In the genomic region with DNA sequence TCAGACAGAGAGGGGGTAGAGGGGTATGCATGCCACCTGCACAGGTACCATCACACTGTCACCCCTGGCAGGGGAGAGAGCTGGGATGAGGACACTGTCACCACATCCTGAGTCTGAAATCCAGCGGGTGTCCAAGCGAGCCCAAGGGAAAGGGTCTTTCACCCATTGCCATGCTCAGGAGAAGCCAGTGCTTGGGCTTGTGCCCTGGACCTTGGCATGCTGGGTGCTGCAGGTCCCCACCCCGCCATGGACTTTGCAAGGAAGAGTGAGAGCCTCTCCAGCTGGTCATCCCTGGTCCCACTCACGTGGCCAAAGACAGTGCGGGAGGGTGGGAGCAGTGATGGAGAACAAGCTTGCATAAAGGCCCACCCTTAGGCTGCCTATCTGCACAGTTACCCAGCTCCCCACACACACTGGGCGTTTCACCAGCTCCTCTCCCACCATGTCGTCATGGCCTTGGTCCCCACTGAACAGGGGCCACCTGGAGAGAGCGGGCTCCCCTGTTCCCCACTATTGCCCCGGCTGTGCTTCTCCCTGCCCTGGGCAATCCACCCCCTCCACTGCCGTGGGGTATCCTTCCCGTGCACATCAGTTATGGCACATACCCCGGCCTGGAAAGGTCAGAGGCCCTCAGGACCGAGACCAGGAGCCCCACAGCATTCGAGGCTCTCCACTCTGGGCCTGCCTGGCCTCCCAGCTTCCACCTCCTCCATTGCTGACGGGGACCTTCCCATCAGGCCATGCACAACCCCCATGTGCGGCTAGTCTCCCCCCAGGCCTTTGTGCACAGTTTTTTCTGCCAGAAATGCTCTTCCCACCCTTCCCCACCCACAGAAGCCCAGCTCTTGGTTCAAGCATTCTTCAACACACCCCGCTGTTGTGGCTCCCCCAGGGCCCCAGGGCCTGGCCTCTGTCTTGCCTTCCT, we compare ENCODE assay signal across 23 cellular contexts. TPM values are rescaled to one million over a fixed set of nuclear protein-coding genes. Genes with fewer than 3 reads are reported as not detected.
DNase-seq lines count a peak whose midpoint lies in the region; ATAC-seq, FAIRE-seq and TF ChIP-seq lines count a peak whose summit lies in the region.
"Had no signal": no experiment of that assay in that cellular context is flagged by ENCODE, and none has a peak within 500 bp of the region (broad histone marks: within the 10 kb centered on the region; RNA-seq: fewer than 3 reads in every experiment).

No MANE protein-coding gene starts in this region.

- H2BK20ac ChIP-seq in H1 (ENCODE audit: low read length): no peak overlapping the region

- H3K27ac ChIP-seq in H1 (ENCODE audit: low read depth, low read length) (no peak overlapping the region), spleen (no peak overlapping the region)
- H3K27ac ChIP-seq: A549, SJSA1 had no signal

- TF ChIP-seq CTCF in H1 (IDR thresholded peaks at IDR 0.05; ENCODE audit: control extremely low read depth in 1 of 3, insufficient read depth in 1 of 3, low read depth in 1 of 3, low read length in 3 of 3): no peak
- no peak for TF ChIP-seq CTCF in spleen (IDR thresholded peaks at IDR 0.05 in 8 of 11, conservative IDR thresholded peaks at IDR 0.05 in 3 of 11)

- peak; percentile 28 for DNase-seq in H7
- no peak for DNase-seq in H1 (ENCODE audit: low read depth in 1 of 2, low spot score in 2 of 2)
- DNase-seq in mesenteric fat pad (ENCODE audit: low spot score): peak; percentile 82
- peak; percentile 56 for DNase-seq in spleen
- no peak for DNase-seq in ecto neural progenitor cell (ENCODE audit: low spot score)
- DNase-seq in immature natural killer cell: no peak
- no peak for DNase-seq in stimulated activated naive CD8-positive, alpha-beta T cell treated with anti-CD3 and anti-CD28 coated beads, Interleukin-15, Interleukin-2, amounts not matched to agents 100 U/mL and 50 U/mL, for 24 hours
- DNase-seq in SHP77 (lab: John Stamatoyannopoulos, UW): no peak
- DNase-seq: DMS79 treated with DMSO at 0.1 percent for 48 hours, HCEC 1CT, Kasumi-1, MG63, NCI-H1048, NCI-H1417 treated with DMSO at 0.1 percent for 48 hours, NCI-H187, NCI-H446, NCI-H526, OCI-M1 had no signal

- H2AK5ac ChIP-seq in H1 (ENCODE audit: low read depth, low read length): no peak overlapping the region

- H4K5ac ChIP-seq in H1 (ENCODE audit: insufficient read length, low read depth, low read length): no peak overlapping the region

- no peak overlapping the region for H3K4me2 ChIP-seq in H1 (ENCODE audit: insufficient read depth in 1 of 2, low read depth in 2 of 2, low read length in 2 of 2)
- H3K4me2 ChIP-seq: A549 had no signal

- CTCF ChIA-PET in H1 (lab: Charles Lee; ENCODE audit: partially characterized antibody): interaction anchor here (1.3 to 2.1 kb wide), 5 partner anchors 10 to 62 kb away, joined by 3 to 11 read pairs (median 6); no protein-coding TSS in a partner anchor

- H3K4me1 ChIP-seq in H1 (replicated peaks in 1 of 4; ENCODE audit: control insufficient read depth in 3 of 4, insufficient read depth in 4 of 4, low read length in 3 of 4) (no peaks in the 10 kb centered on the region; a peak in 1 of 7 replicates), spleen (no peaks in the 10 kb centered on the region)
- H3K4me1 ChIP-seq: SJSA1 had no signal

- 0 out of 2 replicates have a peak overlapping the region, but pooled peaks have one; percentile 7 for H2BK12ac ChIP-seq in H1 (ENCODE audit: low read depth, low read length)

- H3K9me3 ChIP-seq in H1 (ENCODE audit: insufficient read depth in 2 of 2, low read depth in 1 of 2, low read length in 1 of 2) (no peaks in the 10 kb centered on the region; a peak in 1 of 4 replicates), spleen (peaks cover 0 to 4% (median 0%) of the 10 kb centered on the region in 8 donors)
- H3K9me3 ChIP-seq: A549, MG63, SJSA1 had no signal

- POLR2A ChIA-PET in H1 (lab: Charles Lee; ENCODE audit: partially characterized antibody): no interaction called here

- no peak overlapping the region for H3K56ac ChIP-seq in H1 (replicated peaks; ENCODE audit: insufficient read length, low read depth, low read length)

- no peak overlapping the region for H3K27ac Mint-ChIP-seq in immature natural killer cell
- H3K27ac Mint-ChIP-seq: B cell, CD14-positive monocyte had no signal

- H3K79me1 ChIP-seq in H1 (ENCODE audit: low read depth, low read length): no peaks in the 10 kb centered on the region

- no peak for TF ChIP-seq RAD21 in H1 (IDR thresholded peaks at IDR 0.05 in 1 of 2, conservative IDR thresholded peaks at IDR 0.05 in 1 of 2; ENCODE audit: low read depth in 2 of 2, low read length in 2 of 2)

- H2BK120ac ChIP-seq in H1 (replicated peaks; ENCODE audit: low read depth, low read length): no peak overlapping the region

- 82% methylated on average over 16 of the region's 17 CpGs; no CpG with 5 or more reads in 1 of the 2 experiments for WGBS in H1 (ENCODE audit: extremely low coverage in 1 of 2, insufficient coverage in 1 of 2, insufficient read length in 1 of 2, insufficient replicate concordance in 2 of 2, low coverage in 1 of 2, low lambda C conversion rate in 2 of 2, missing lambda C conversion rate in 1 of 2), 2 experiments
- 77 to 82% (median 79%) methylated on average over 17 of the region's 17 CpGs for WGBS in spleen, 5 donors

- no peak overlapping the region for H4K91ac ChIP-seq in H1 (replicated peaks; ENCODE audit: insufficient read length, low read length)

- no peak overlapping the region for H3K9ac ChIP-seq in H1 (replicated peaks in 1 of 4; ENCODE audit: extremely low read depth in 1 of 4, low read depth in 3 of 4, low read length in 3 of 4)

- H3K4ac ChIP-seq in H1 (replicated peaks; ENCODE audit: insufficient read length, low read depth, low read length): no peak overlapping the region

- no peak overlapping the region for H3K4me3 Mint-ChIP-seq in immature natural killer cell
- H3K4me3 Mint-ChIP-seq: B cell, CD14-positive monocyte had no signal

- H3K27me3 ChIP-seq in H7 (ENCODE audit: control insufficient read depth, insufficient read depth, low read length) (no peaks in the 10 kb centered on the region), H1 (replicated peaks in 1 of 4; ENCODE audit: control insufficient read depth in 3 of 4, extremely low read depth in 1 of 4, insufficient read depth in 3 of 4, low read length in 3 of 4) (no peaks in the 10 kb centered on the region), spleen (replicated peaks in 1 of 7) (peaks cover 0 to 66% (median 0%) of the 10 kb centered on the region in 7 donors)
- H3K27me3 ChIP-seq: MG63, SJSA1 had no signal

- no peak for FAIRE-seq in H1 (lab: Jason Lieb, UNC)
- FAIRE-seq: A549, RCC 7860 had no signal

- H3K9me3 Mint-ChIP-seq in immature natural killer cell: peaks cover 0 to 1% (median 0%) of the 10 kb centered on the region in 6 donors

- no peak for ATAC-seq in stimulated activated naive CD8-positive, alpha-beta T cell treated with anti-CD3 and anti-CD28 coated beads, Interleukin-15, Interleukin-2, amounts not matched to agents 100 U/mL and 50 U/mL, for 24 hours
- ATAC-seq: A549 had no signal

- TF ChIP-seq EP300 in H1 (IDR thresholded peaks at IDR 0.05; ENCODE audit: borderline replicate concordance in 1 of 2, low read depth in 2 of 2, low read length in 2 of 2): no peak

- H3K36me3 ChIP-seq in H7 (replicated peaks; ENCODE audit: control insufficient read depth, insufficient read depth, low read length) (no peaks in the 10 kb centered on the region), H1 (ENCODE audit: control insufficient read depth in 2 of 4, insufficient read depth in 4 of 4, low read length in 3 of 4) (no peaks in the 10 kb centered on the region), spleen (no peaks in the 10 kb centered on the region)
- H3K36me3 ChIP-seq: MG63, SJSA1 had no signal

- no peak overlapping the region for H4K8ac ChIP-seq in H1 (ENCODE audit: extremely low read depth, insufficient read depth, low read length)

- H2BK15ac ChIP-seq in H1 (ENCODE audit: low read length): no peak overlapping the region

- no peak overlapping the region for H3K23ac ChIP-seq in H1 (ENCODE audit: insufficient read length)

- H3K36me3 Mint-ChIP-seq in immature natural killer cell: no peaks in the 10 kb centered on the region
- H3K36me3 Mint-ChIP-seq: CD14-positive monocyte had no signal

- no peak overlapping the region for H3K18ac ChIP-seq in H1 (ENCODE audit: extremely low read depth, low read length)

- H3K23me2 ChIP-seq in H1 (ENCODE audit: low read depth, low read length): peaks cover 2% of the 10 kb centered on the region; the same call in 1 of the 2 replicates

- no peaks in the 10 kb centered on the region for H4K20me1 ChIP-seq in H1 (replicated peaks in 1 of 2; ENCODE audit: control insufficient read depth in 1 of 2, insufficient read depth in 2 of 2, low read length in 2 of 2)

- H2AFZ ChIP-seq in H1 (ENCODE audit: low read length): no peak overlapping the region

- peaks cover 0 to 12% (median 2%) of the 10 kb centered on the region in 3 donors for H3K27me3 Mint-ChIP-seq in immature natural killer cell (ENCODE audit: low read depth in 3 of 3)

- H2BK5ac ChIP-seq in H1 (ENCODE audit: low read depth, low read length): no peak overlapping the region; the same call in 1 of the 2 replicates

- H3K14ac ChIP-seq in H1 (ENCODE audit: insufficient read length): no peak overlapping the region

- H3K79me2 ChIP-seq in H1 (ENCODE audit: control insufficient read depth in 1 of 2, insufficient read depth in 2 of 2, low read length in 2 of 2): no peaks in the 10 kb centered on the region

- peaks cover 9 to 10% of the 10 kb centered on the region in 2 donors for H3K4me1 Mint-ChIP-seq in immature natural killer cell
- H3K4me1 Mint-ChIP-seq: B cell, CD14-positive monocyte had no signal

- TF ChIP-seq POLR2A in H1 (IDR thresholded peaks at IDR 0.05; ENCODE audit: control extremely low read depth in 1 of 2, low read depth in 2 of 2, low read length in 2 of 2): no peak
- no peak for TF ChIP-seq POLR2A in spleen (IDR thresholded peaks at IDR 0.05)

- no peak overlapping the region for H3K4me3 ChIP-seq in H7 (ENCODE audit: insufficient read depth, low read depth, low read length)
- H3K4me3 ChIP-seq in H1 (ENCODE audit: extremely low read depth in 1 of 4, insufficient read depth in 2 of 4, low read depth in 3 of 4, low read length in 4 of 4): no peak overlapping the region
- H3K4me3 ChIP-seq in spleen: no peak overlapping the region
- H3K4me3 ChIP-seq: A549, MG63, SJSA1 had no signal

- intact Hi-C loops in spleen (cut with DNase I; ENCODE audit: low total_unique reads): no loop called here

RNA-seq across cellular contexts. Expression of gene BCL11B, which starts 58.6 kb away (rescaled TPM):
- 5.7 and 6.1 TPM in 2 replicates for total RNA-seq in H7 (2014; rRNA removed; shearing (Covaris generic))
- total RNA-seq in H1 (2021; fragmentation: NEBNext Ultra II Directional; extraction: Animal tissue kit (Norgen Biotek cat#: 25700)): 5.9 TPM in 2 replicates
- polyA plus RNA-seq in H1 (2011; rRNA removed) (0.63 and 0.80 TPM in 2 replicates), spleen (1 to 10 TPM in 2 of 3 donors, under 1 TPM in 1; 0.74 to 1.5 (median 1.4) TPM), immature natural killer cell (1 to 10 TPM in 2 of 3 donors, under 1 TPM in 1; 0.75 to 3.1 (median 1.0) TPM)
- 0.85 TPM for polyA plus RNA-seq in H1 (2011; cell fraction: cytosol; rRNA removed)
- polyA plus RNA-seq in H1 (2011; cell fraction: nucleus; rRNA removed): 1.5 TPM
- 1.1 to 2.2 TPM (median 1.2 TPM) in 4 replicates for polyA plus RNA-seq in H1 (2012, experiment 1 of 2)
- polyA plus RNA-seq in H1 (2012, experiment 2 of 2): 0.22 TPM
- polyA plus RNA-seq in H1 (2013, experiment 1 of 2): 2.1 TPM
- polyA plus RNA-seq in H1 (2013, experiment 2 of 2): 2.1 TPM
- polyA minus RNA-seq in H1 (2011; rRNA and poly(A)+ RNA removed): 1.7 and 1.9 TPM in 2 replicates
- 3.2 TPM for polyA minus RNA-seq in H1 (2011; cell fraction: cytosol; rRNA and poly(A)+ RNA removed)
- polyA minus RNA-seq in H1 (2011; cell fraction: nucleus; rRNA and poly(A)+ RNA removed): 4.1 TPM
- total RNA-seq in mesenteric fat pad (0.67 TPM), spleen (10 to 100 TPM in 6 of 7 donors, 1 to 10 TPM in 1; 7.9 to 21.1 (median 13.1) TPM)
- polyA plus RNA-seq: CD14-positive monocyte had no signal

Comparison
In these comparisons a context has a peak if more than half of its experiments do, and no peak if none do; other contexts are left out.
1. DNase-seq: peak in H7 (single experiment), mesenteric fat pad (single experiment) and spleen (single experiment); none in H1 (0 of 2), ecto neural progenitor cell (single experiment), immature natural killer cell (0 of 3), stimulated activated naive CD8-positive, alpha-beta T cell treated with anti-CD3 and anti-CD28 coated beads, Interleukin-15, Interleukin-2, amounts not matched to agents 100 U/mL and 50 U/mL, for 24 hours (single experiment) and SHP77 (0 of 2).